ENCODE assay signal across 15 cellular contexts in genomic region chr16:71504051-71504450, GRCh38. TPM values are rescaled to one million over a fixed set of nuclear protein-coding genes. Genes with fewer than 3 reads are reported as not detected.
"Had no signal": no experiment of that assay in that cellular context is flagged by ENCODE, and none has a peak within 500 bp of the region (broad histone marks: within the 10 kb centered on the region; RNA-seq: fewer than 3 reads in every experiment).

No MANE protein-coding gene starts in this region.

RNA-seq across cellular contexts. Expression of gene CHST4, which starts 22.2 kb away (rescaled TPM):
- total RNA-seq: dermis microvascular lymphatic vessel endothelial cell, gastrocnemius medialis, glomerular endothelial cell, mononuclear cell, natural killer cell, occipital lobe, psoas muscle, renal cortical epithelial cell, right cardiac atrium, sigmoid colon, skeletal muscle tissue, stomach, thyroid gland, vagina had no signal
- polyA plus RNA-seq: neural cell, psoas muscle, right cardiac atrium, stomach had no signal
